In genomic region chr6:36985963-36986703, GRCh38 we compare ENCODE assay signal across 8 cellular contexts. TPM values are rescaled to one million over a fixed set of nuclear protein-coding genes. Genes with fewer than 3 reads are reported as not detected.
A peak's percentile ranks its signal among the peaks of the same experiment; 100 is the strongest.
DNase-seq lines count a peak whose midpoint lies in the region; TF ChIP-seq lines count a peak whose summit lies in the region.

A gene with protein sequence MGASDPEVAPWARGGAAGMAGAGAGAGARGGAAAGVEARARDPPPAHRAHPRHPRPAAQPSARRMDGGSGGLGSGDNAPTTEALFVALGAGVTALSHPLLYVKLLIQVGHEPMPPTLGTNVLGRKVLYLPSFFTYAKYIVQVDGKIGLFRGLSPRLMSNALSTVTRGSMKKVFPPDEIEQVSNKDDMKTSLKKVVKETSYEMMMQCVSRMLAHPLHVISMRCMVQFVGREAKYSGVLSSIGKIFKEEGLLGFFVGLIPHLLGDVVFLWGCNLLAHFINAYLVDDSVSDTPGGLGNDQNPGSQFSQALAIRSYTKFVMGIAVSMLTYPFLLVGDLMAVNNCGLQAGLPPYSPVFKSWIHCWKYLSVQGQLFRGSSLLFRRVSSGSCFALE (minus strand): TSS chr6:36986196. CDS start chr6:36986173, 23 bp downstream.

- H3K36me3 ChIP-seq in endodermal cell (ENCODE audit: control insufficient read depth, insufficient read depth, low read length), result peaks cover 18% of the 10 kb centered on the region

- peak within 1 kb of the TSS; percentile 89 for H3K9ac ChIP-seq in endodermal cell (ENCODE audit: extremely low read depth, low read length, poor library complexity, severe bottlenecking)

- H3K27me3 Mint-ChIP-seq in endodermal cell (ENCODE audit: insufficient read depth) (peaks cover 3% of the 10 kb centered on the region), mesothelial cell of epicardium (ENCODE audit: low read depth) (peaks cover 5% of the 10 kb centered on the region)

- no peaks in the 10 kb centered on the region for H3K27me3 ChIP-seq in endodermal cell (ENCODE audit: control insufficient read depth, insufficient read depth, low read length, poor library complexity, severe bottlenecking)

- H3K27ac Mint-ChIP-seq in endodermal cell (peak within 1 kb of the TSS; percentile 98), mesothelial cell of epicardium (peak within 1 kb of the TSS; percentile 98)

- TF ChIP-seq CTCF in GM20000 (IDR thresholded peaks at IDR 0.05; ENCODE audit: extremely low read depth, missing control alignments), result no peak
- no peak for TF ChIP-seq CTCF in endodermal cell (conservative IDR thresholded peaks at IDR 0.05)
- no peak for TF ChIP-seq CTCF in mesothelial cell of epicardium (IDR thresholded peaks at IDR 0.05; ENCODE audit: unreplicated experiment)

- H3K27ac ChIP-seq in endodermal cell (ENCODE audit: low read depth, low read length), result peak within 1 kb of the TSS; percentile 85

- peaks cover under 1% of the 10 kb centered on the region for H3K4me1 ChIP-seq in endodermal cell (ENCODE audit: control insufficient read depth, insufficient read depth, low read length)

- no peak within 1 kb of the TSS for H3K4me3 Mint-ChIP-seq in endodermal cell
- peak within 1 kb of the TSS; percentile 94 for H3K4me3 Mint-ChIP-seq in mesothelial cell of epicardium

- DNase-seq in COLO829 (ENCODE audit: low spot score), result peak; percentile 89
- DNase-seq in GM20000 (ENCODE audit: low spot score), result peak; percentile 99
- peak; percentile 41 for DNase-seq in HS-5 (ENCODE audit: low read depth)
- DNase-seq in NOMO-1 treated with dmso at 0.1 percent for 144 hours (lab: John Stamatoyannopoulos, UW; ENCODE audit: unreplicated experiment), result peak; percentile 76
- DNase-seq in activated CD8-positive, alpha-beta memory T cell treated with anti-CD3 and anti-CD28 coated beads, Interleukin-2, amount 50 U/mL, for 1 hour (ENCODE audit: extremely low read depth), result peak; percentile 66
- peak; percentile 94 for DNase-seq in endodermal cell
- DNase-seq in mesothelial cell of epicardium (ENCODE audit: low spot score in 2 of 2, unreplicated experiment in 2 of 2), result peak; percentile 88 to 93
- DNase-seq in stimulated activated CD8-positive, alpha-beta memory T cell treated with anti-CD3 and anti-CD28 coated beads, Interleukin-15, amount 100 ng/mL, for 4 hours (ENCODE audit: low read depth in 2 of 2), result peak; percentile 55 to 81

- H3K36me3 Mint-ChIP-seq in endodermal cell (ENCODE audit: low read depth) (peaks cover 6% of the 10 kb centered on the region), mesothelial cell of epicardium (no peaks in the 10 kb centered on the region)

- H3K9me3 Mint-ChIP-seq in endodermal cell, result no peaks in the 10 kb centered on the region
- H3K9me3 Mint-ChIP-seq in mesothelial cell of epicardium, result no peaks in the 10 kb centered on the region

- WGBS in endodermal cell (ENCODE audit: insufficient coverage in 1 of 2, insufficient read length in 1 of 2), 2 experiments, result 0% methylated on average over 22 to 90 of the region's 90 CpGs

- H3K4me3 ChIP-seq in endodermal cell (ENCODE audit: low read length), result peak within 1 kb of the TSS; percentile 99

- peaks cover 19% of the 10 kb centered on the region for H3K4me1 Mint-ChIP-seq in endodermal cell
- H3K4me1 Mint-ChIP-seq in mesothelial cell of epicardium, result peaks cover 22% of the 10 kb centered on the region

- no peaks in the 10 kb centered on the region for H3K9me3 ChIP-seq in endodermal cell (ENCODE audit: control insufficient read depth, low read length)

RNA-seq across cellular contexts. Expression of the gene that starts here (rescaled TPM):
- total RNA-seq in endodermal cell (100 to 1,000 TPM; 226 to 235 TPM), mesothelial cell of epicardium (148 to 153 TPM (median 151 TPM) in 3 replicates)
- polyA plus RNA-seq in endodermal cell (2013, experiment 1 of 2), result 162 TPM
- polyA plus RNA-seq in endodermal cell (2013, experiment 2 of 2), result 156 TPM

Comparison
In these comparisons a context has a peak if more than half of its experiments do, and no peak if none do; other contexts are left out.
1. Peak in every context shown above with its lines: DNase-seq, H3K4me3 ChIP-seq and H3K27ac ChIP-seq.
2. DNase-seq: peak in every context shown above with its lines; median percentile 99 in GM20000; 94 in endodermal cell; 90 in mesothelial cell of epicardium; 89 in COLO829; 76 in NOMO-1 treated with dmso at 0.1 percent for 144 hours; 68 in stimulated activated CD8-positive, alpha-beta memory T cell treated with anti-CD3 and anti-CD28 coated beads, Interleukin-15, amount 100 ng/mL, for 4 hours; 66 in activated CD8-positive, alpha-beta memory T cell treated with anti-CD3 and anti-CD28 coated beads, Interleukin-2, amount 50 U/mL, for 1 hour; 41 in HS-5.